Comparison of ENCODE assay signal across 8 cellular contexts in genomic region chr2:72825271-72826155, GRCh38. TPM values are rescaled to one million over a fixed set of nuclear protein-coding genes. Genes with fewer than 3 reads are reported as not detected.
DNase-seq lines count a peak whose midpoint lies in the region; ATAC-seq and TF ChIP-seq lines count a peak whose summit lies in the region.

Gene EXOC6B (minus strand): TSS chr2:72826033.

- no peak for TF ChIP-seq CTCF in left lung (IDR thresholded peaks at IDR 0.05)

- H3K9me3 ChIP-seq in left lung, result no peaks in the 10 kb centered on the region

- intact Hi-C loops in left lung (cut with DNase I), result no loop called here

- peak within 1 kb of the TSS; percentile 69 to 79 for H3K4me3 ChIP-seq in left lung

- H3K27ac ChIP-seq in left lung, result peak within 1 kb of the TSS; percentile 36 to 61

- H3K4me1 ChIP-seq in left lung, result peaks cover 3 to 19% of the 10 kb centered on the region in 2 donors

- ATAC-seq in HG03457 (IDR thresholded peaks at IDR 0.05; ENCODE audit: unreplicated experiment), result peak; percentile 89
- ATAC-seq in left lung, result peak; percentile 99

- peak; percentile 97 for DNase-seq in Ammon's horn (ENCODE audit: low spot score)
- DNase-seq in GM19240 (ENCODE audit: insufficient read length, low spot score), result peak; percentile 58
- peak; percentile 74 for DNase-seq in NCI-H524 treated with DMSO at 0.1 percent for 48 hours (lab: John Stamatoyannopoulos, UW)
- DNase-seq in activated CD4-positive, alpha-beta T cell treated with anti-CD3 and anti-CD28 coated beads, Interleukin-2, amount 50 U/mL, for 1 hour, result peak; percentile 87
- DNase-seq in dermis blood vessel endothelial cell, result peak; percentile 95
- DNase-seq in left lung, result peak; percentile 93 to 95
- DNase-seq in stimulated activated CD4-positive, alpha-beta T cell treated with anti-CD3 and anti-CD28 coated beads, Interleukin-2, amount 100 ng/mL, for 4 hours (ENCODE audit: low read depth), result peak; percentile 81

- H3K36me3 ChIP-seq in left lung, result no peaks in the 10 kb centered on the region

- H3K27me3 ChIP-seq in left lung, result peaks cover 0 to 8% of the 10 kb centered on the region in 2 donors

RNA-seq across cellular contexts. Expression of gene EXOC6B, which starts in this region (rescaled TPM):
- total RNA-seq in dermis blood vessel endothelial cell (23.3 and 45.7 TPM in 2 replicates), left lung (10 to 100 TPM; 24.7 to 27.1 TPM)

Comparison
In these comparisons a context has a peak if more than half of its experiments do, and no peak if none do; other contexts are left out.
1. Peak in every context shown above with its lines: DNase-seq, ATAC-seq, H3K4me3 ChIP-seq and H3K27ac ChIP-seq.